31 cellular contexts compared by ENCODE assay signal in genomic region chr15:69700380-69700779, GRCh38.
"Had no signal": no experiment of that assay in that cellular context is flagged by ENCODE, and none has a peak within 500 bp of the region (broad histone marks: within the 10 kb centered on the region; RNA-seq: fewer than 3 reads in every experiment).

No MANE protein-coding gene starts in this region.

- ATAC-seq: activated CD8-positive, alpha-beta memory T cell treated with anti-CD3 and anti-CD28 coated beads, Interleukin-2, amount 10 ng/mL, durations not matched to agents 7 days and 5 days; esophagus mucosa; SK-N-SH treated with all-trans-retinoic acid at 6 μM for 48 hours; T-helper 17 cell had no signal

- H3K4me3 ChIP-seq: adrenal gland, ascending aorta, breast epithelium, coronary artery, dorsolateral prefrontal cortex had no signal

- H3K4me1 ChIP-seq: adrenal gland, ascending aorta, breast epithelium had no signal

- H3K9me3 Mint-ChIP-seq: activated B cell treated with CpG ODN at 0.5 μM for 24 hours; activated naive CD4-positive, alpha-beta T cell treated with anti-CD3 and anti-CD28 coated beads, Interleukin-2, amount 50 U/mL, for 24 hours; central memory CD8-positive, alpha-beta T cell; dendritic cell treated with granulocyte-macrophage colony-stimulating factor and Interleukin-4, amounts not matched to agents 40 ng/mL and 50 ng/mL, for 4 days; endodermal cell had no signal

- H3K36me3 Mint-ChIP-seq: activated naive CD4-positive, alpha-beta T cell treated with anti-CD3 and anti-CD28 coated beads, Interleukin-2, amount 50 U/mL, for 24 hours; brain had no signal

- H3K27ac ChIP-seq: adrenal gland, ascending aorta, breast epithelium, coronary artery, dorsolateral prefrontal cortex, WERI-Rb-1 had no signal

- H3K4me3 Mint-ChIP-seq: activated B cell treated with CpG ODN at 0.5 μM for 24 hours; activated CD4-positive, alpha-beta memory T cell treated with anti-CD3 and anti-CD28 coated beads, Interleukin-2, amount 10 ng/mL, durations not matched to agents 7 days and 5 days; activated CD4-positive, alpha-beta T cell treated with anti-CD3 and anti-CD28 coated beads, Interleukin-2, amount 10 ng/mL, durations not matched to agents 7 days and 5 days; activated CD8-positive, alpha-beta memory T cell treated with anti-CD3 and anti-CD28 coated beads, Interleukin-2, amount 10 ng/mL, durations not matched to agents 7 days and 5 days; activated naive CD4-positive, alpha-beta T cell treated with anti-CD3 and anti-CD28 coated beads, Interleukin-2, amount 50 U/mL, for 24 hours; brain; central memory CD8-positive, alpha-beta T cell; dendritic cell treated with granulocyte-macrophage colony-stimulating factor and Interleukin-4, amounts not matched to agents 40 ng/mL and 50 ng/mL, for 4 days; endodermal cell; T-helper 17 cell; T-helper 2 cell treated with Interferon-gamma antibody and Interleukin-4, amounts not matched to agents 5 μg/mL and 100 μg/mL, for 36 hours had no signal

- H3K4me1 Mint-ChIP-seq: activated CD4-positive, alpha-beta memory T cell treated with anti-CD3 and anti-CD28 coated beads, Interleukin-2, amount 10 ng/mL, durations not matched to agents 7 days and 5 days; activated CD4-positive, alpha-beta T cell treated with anti-CD3 and anti-CD28 coated beads, Interleukin-2, amount 10 ng/mL, durations not matched to agents 7 days and 5 days; activated CD8-positive, alpha-beta memory T cell treated with anti-CD3 and anti-CD28 coated beads, Interleukin-2, amount 10 ng/mL, durations not matched to agents 7 days and 5 days; activated naive CD4-positive, alpha-beta T cell treated with anti-CD3 and anti-CD28 coated beads, Interleukin-2, amount 50 U/mL, for 24 hours; T-helper 17 cell had no signal

- H3K27me3 ChIP-seq: adrenal gland, ascending aorta, breast epithelium had no signal

- DNase-seq: activated B cell treated with CpG ODN at 0.5 μM for 24 hours; activated CD4-positive, alpha-beta memory T cell treated with anti-CD3 and anti-CD28 coated beads, Interleukin-2, amount 10 ng/mL, durations not matched to agents 7 days and 5 days; activated CD4-positive, alpha-beta T cell treated with anti-CD3 and anti-CD28 coated beads, Interleukin-2, amount 10 ng/mL, durations not matched to agents 7 days and 5 days; activated CD4-positive, alpha-beta T cell treated with anti-CD3 and anti-CD28 coated beads, Interleukin-2, amount 50 U/mL, for 4 hours; activated CD8-positive, alpha-beta memory T cell treated with anti-CD3 and anti-CD28 coated beads, Interleukin-2, amount 10 ng/mL, durations not matched to agents 7 days and 5 days; activated CD8-positive, alpha-beta memory T cell treated with anti-CD3 and anti-CD28 coated beads, Interleukin-2, amount 50 U/mL, for 4 hours; activated effector memory CD4-positive, alpha-beta T cell treated with Interleukin-2 at 50 U/mL for 16 hours; activated gamma-delta T cell treated with Interleukin-2 at 50 U/mL for 16 hours; activated naive CD4-positive, alpha-beta T cell treated with Interleukin-2 at 50 U/mL for 16 hours; activated T-cell treated with anti-CD3 and anti-CD28 coated beads, Interleukin-2, amount 50 U/mL, for 48 hours; adrenal gland; dorsolateral prefrontal cortex; effector memory CD4-positive, alpha-beta T cell; endodermal cell; foreskin fibroblast; head of caudate nucleus; T-helper 1 cell; T-helper 17 cell; T1000; WERI-Rb-1 had no signal

- FAIRE-seq: frontal cortex had no signal

- H3K27ac Mint-ChIP-seq: activated B cell treated with CpG ODN at 0.5 μM for 24 hours; activated CD4-positive, alpha-beta memory T cell treated with anti-CD3 and anti-CD28 coated beads, Interleukin-2, amount 10 ng/mL, durations not matched to agents 7 days and 5 days; activated CD4-positive, alpha-beta T cell treated with anti-CD3 and anti-CD28 coated beads, Interleukin-2, amount 10 ng/mL, durations not matched to agents 7 days and 5 days; activated CD8-positive, alpha-beta memory T cell treated with anti-CD3 and anti-CD28 coated beads, Interleukin-2, amount 10 ng/mL, durations not matched to agents 7 days and 5 days; activated naive CD4-positive, alpha-beta T cell treated with anti-CD3 and anti-CD28 coated beads, Interleukin-2, amount 50 U/mL, for 24 hours; dendritic cell treated with granulocyte-macrophage colony-stimulating factor and Interleukin-4, amounts not matched to agents 40 ng/mL and 50 ng/mL, for 4 days; endodermal cell; T-helper 17 cell; T-helper 2 cell treated with Interferon-gamma antibody and Interleukin-4, amounts not matched to agents 5 μg/mL and 100 μg/mL, for 36 hours had no signal

- H3K27me3 Mint-ChIP-seq: activated CD4-positive, alpha-beta T cell treated with anti-CD3 and anti-CD28 coated beads, Interleukin-2, amount 10 ng/mL, durations not matched to agents 7 days and 5 days; activated naive CD4-positive, alpha-beta T cell treated with anti-CD3 and anti-CD28 coated beads, Interleukin-2, amount 50 U/mL, for 24 hours; brain; central memory CD8-positive, alpha-beta T cell; T-helper 17 cell had no signal

- H3K36me3 ChIP-seq: adrenal gland, ascending aorta, breast epithelium, WERI-Rb-1 had no signal

- H3K9me3 ChIP-seq: adrenal gland, ascending aorta had no signal
